8 cellular contexts compared by ENCODE assay signal in genomic region chr12:10716704-10717315, GRCh38. TPM values are rescaled to one million over a fixed set of nuclear protein-coding genes. Genes with fewer than 3 reads are reported as not detected.
DNase-seq lines count a peak whose midpoint lies in the region; ATAC-seq, FAIRE-seq and TF ChIP-seq lines count a peak whose summit lies in the region.
"Had no signal": no experiment of that assay in that cellular context is flagged by ENCODE, and none has a peak within 500 bp of the region (broad histone marks: within the 10 kb centered on the region; RNA-seq: fewer than 3 reads in every experiment).

No MANE protein-coding gene starts in this region.

- H3K9me1 ChIP-seq in K562 (ENCODE audit: control insufficient read depth, insufficient read depth, low read length), result no peaks in the 10 kb centered on the region

- no peak for FAIRE-seq in K562 (lab: Jason Lieb, UNC)

- TF ChIP-seq CTCF in K562 (IDR thresholded peaks at IDR 0.05 in 2 of 3, conservative IDR thresholded peaks at IDR 0.05 in 1 of 3; ENCODE audit: insufficient read depth in 2 of 3, low read depth in 1 of 3, low read length in 3 of 3), result no peak
- no peak for TF ChIP-seq CTCF in testis (IDR thresholded peaks at IDR 0.05)

- no peak for TF ChIP-seq EP300 in K562 (IDR thresholded peaks at IDR 0.05; ENCODE audit: low read length)

- no peak overlapping the region for H3K9ac ChIP-seq in HUES48 (ENCODE audit: low read depth, low read length)
- no peak overlapping the region for H3K9ac ChIP-seq in K562 (ENCODE audit: insufficient read depth in 1 of 2, low read depth in 2 of 2, low read length in 2 of 2)

- no TSS peak for BruUV-seq in K562 (replicated peaks; lab: Mats Ljungman, UMichigan)

- no peak overlapping the region for H3K4me2 ChIP-seq in K562 (ENCODE audit: insufficient read depth, low read length)

- ATAC-seq in K562 (no peak), GM21529 (IDR thresholded peaks at IDR 0.05; ENCODE audit: unreplicated experiment) (no peak)

- H3K4me3 ChIP-seq in HUES48 (ENCODE audit: low read depth, low read length) (no peak overlapping the region; the same call in 1 of the 2 replicates), K562 (no peak overlapping the region), testis (no peak overlapping the region)

- H3K79me2 ChIP-seq in K562 (ENCODE audit: control insufficient read depth, insufficient read depth, low read length), result peaks cover 59% of the 10 kb centered on the region

- H2AFZ ChIP-seq in K562 (ENCODE audit: low read depth, low read length), result no peak overlapping the region

- H3K27ac ChIP-seq in HUES48 (ENCODE audit: low read depth, low read length), result peak overlapping the region; percentile 59
- H3K27ac ChIP-seq in K562 (ENCODE audit: extremely low read depth, low read depth, low read length), result no peak overlapping the region
- H3K27ac ChIP-seq in testis, result peak overlapping the region; percentile 69 to 70
- H3K27ac ChIP-seq: neutrophil had no signal

- CTCF ChIA-PET in K562 (lab: Yijun Ruan, JAX; ENCODE audit: low intra/inter-chr PET ratio), result no interaction called here

- intact Hi-C loops in K562 (cut with micrococcal nuclease) (no loop called here), testis (cut with DNase I; ENCODE audit: low total_unique reads) (no loop called here)

- no peaks in the 10 kb centered on the region for H3K9me3 ChIP-seq in HUES48 (ENCODE audit: control insufficient read depth, insufficient read depth, low read length)
- no peaks in the 10 kb centered on the region for H3K9me3 ChIP-seq in K562 (replicated peaks; ENCODE audit: control insufficient read depth, insufficient read depth, low read depth, low read length)
- no peaks in the 10 kb centered on the region for H3K9me3 ChIP-seq in testis
- H3K9me3 ChIP-seq: neutrophil had no signal

- peaks cover 51% of the 10 kb centered on the region for H3K4me1 ChIP-seq in HUES48 (ENCODE audit: control insufficient read depth, insufficient read depth, low read length)
- H3K4me1 ChIP-seq in K562 (replicated peaks in 1 of 2; ENCODE audit: control insufficient read depth in 2 of 2, insufficient read depth in 2 of 2, low read length in 2 of 2), result peaks cover 0 to 3% of the 10 kb centered on the region in 2 experiments; a peak in 1 of 5 replicates
- peaks cover 43% of the 10 kb centered on the region for H3K4me1 ChIP-seq in testis

- peaks cover 64% of the 10 kb centered on the region for H3K36me3 ChIP-seq in HUES48 (ENCODE audit: control insufficient read depth, insufficient read depth, low read length)
- H3K36me3 ChIP-seq in K562 (ENCODE audit: control insufficient read depth, insufficient read depth, low read length), result peaks cover 81% of the 10 kb centered on the region
- H3K36me3 ChIP-seq in testis (ENCODE audit: low read depth, missing control alignments), result no peaks in the 10 kb centered on the region
- H3K36me3 ChIP-seq: neutrophil had no signal

- H3K27me3 ChIP-seq in HUES48 (ENCODE audit: control insufficient read depth, insufficient read depth, low read length), result no peaks in the 10 kb centered on the region
- no peaks in the 10 kb centered on the region for H3K27me3 ChIP-seq in K562 (ENCODE audit: control insufficient read depth in 2 of 2, insufficient read depth in 2 of 2, low read length in 2 of 2)
- H3K27me3 ChIP-seq in testis, result no peaks in the 10 kb centered on the region

- WGBS in K562 (ENCODE audit: insufficient coverage, low coverage, missing lambda C conversion rate), result 74% methylated on average over 6 of the region's 6 CpGs
- WGBS in testis, 2 donors, result 42 to 43% methylated on average over 6 of the region's 6 CpGs

- in situ Hi-C loops in K562 (cut with MboI), result no loop called here

- TF ChIP-seq POLR2A in K562 (conservative IDR thresholded peaks at IDR 0.05) (no peak), testis (IDR thresholded peaks at IDR 0.05) (no peak)

- POLR2A ChIA-PET in K562 (lab: Yijun Ruan, JAX), result no interaction called here

- H4K20me1 ChIP-seq in K562 (replicated peaks; ENCODE audit: control insufficient read depth, insufficient read depth, low read length), result 0 out of 2 replicates have a peak, but pooled peaks cover 2% of the 10 kb centered on the region

- no peak for DNase-seq in K562 (ENCODE audit: extremely low read depth in 1 of 4, low spot score in 3 of 4)
- DNase-seq in kidney glomerular epithelial cell (lab: John Stamatoyannopoulos, UW), result peak; percentile 83
- DNase-seq in testis, result peak; percentile 80
- no peak for DNase-seq in stimulated activated CD4-positive, alpha-beta T cell treated with anti-CD3 and anti-CD28 coated beads, Interleukin-4, amount 100 ng/mL, for 24 hours
- DNase-seq in NCI-H187 treated with DMSO at 0.1 percent for 48 hours (lab: John Stamatoyannopoulos, UW), result no peak

- no peak for TF ChIP-seq RAD21 in K562 (CRISPR knock-in tag; conservative IDR thresholded peaks at IDR 0.05 in 1 of 2, IDR thresholded peaks at IDR 0.05 in 1 of 2)

TF ChIP-seq in K562, 482 proteins besides CTCF, POLR2A, EP300 and RAD21:
- TF ChIP-seq FOSL1 (tag; conservative IDR thresholded peaks at IDR 0.05), result peak; percentile 84
- TF ChIP-seq SMAD4 (CRISPR knock-in tag; conservative IDR thresholded peaks at IDR 0.05), result no peak

RNA-seq across cellular contexts. Expression of gene YBX3, which starts 6.3 kb away (rescaled TPM):
- 51.3 and 79.8 TPM in 2 replicates for total RNA-seq in K562 (2011; cell fraction: chromatin; rRNA removed; ENCODE audit: low replicate concordance)
- total RNA-seq in K562 (2011; cell fraction: nucleolus; rRNA removed), result 31.9 and 37.2 TPM in 2 replicates
- 53.0 and 69.2 TPM in 2 replicates for total RNA-seq in K562 (2011; cell fraction: nucleoplasm; rRNA removed)
- total RNA-seq in K562 (2014; rRNA removed) (81.5 and 129 TPM in 2 replicates), K562 (2014; rRNA removed; fragmentation: Illumina TruSeq; extraction: Trizol) (86.4 and 100 TPM in 2 replicates), K562 (2015; rRNA removed; fragmentation: Illumina TruSeq; extraction: Trizol) (72.3 and 75.3 TPM in 2 replicates), K562 (2021) (196 and 210 TPM in 2 replicates), testis (100 to 1,000 TPM; 493 to 511 TPM)
- polyA plus RNA-seq in K562 (2011; rRNA removed) (36.7 and 64.4 TPM in 2 replicates), K562 (2014; fragmentation: Illumina TruSeq; extraction: Trizol) (193 and 239 TPM in 2 replicates), K562 (2014; fragmentation: Nextera tagmentation; extraction: Ambion mirVana) (10 to 100 TPM; 47.0 to 51.2 TPM), K562 (2014; rRNA removed) (89.2 and 107 TPM in 2 replicates), testis (ENCODE audit: insufficient read depth, low read depth, low replicate concordance) (1,385 TPM)
- polyA plus RNA-seq in K562 (2011; cell fraction: cytosol; rRNA removed), result 55.8 and 69.1 TPM in 2 replicates
- 124 and 194 TPM in 2 replicates for polyA plus RNA-seq in K562 (2011; cell fraction: nucleus; rRNA removed)
- polyA plus RNA-seq in K562 (2012), result 94.8 and 138 TPM in 2 replicates
- polyA minus RNA-seq in K562 (2011; rRNA and poly(A)+ RNA removed), result 34.6 and 42.5 TPM in 2 replicates
- 42.3 and 61.3 TPM in 2 replicates for polyA minus RNA-seq in K562 (2011; cell fraction: cytosol; rRNA and poly(A)+ RNA removed)
- polyA minus RNA-seq in K562 (2011; cell fraction: nucleus; rRNA and poly(A)+ RNA removed), result 64.6 and 92.0 TPM in 2 replicates

RNA-seq across cellular contexts. Expression of gene STYK1, which starts 43.0 kb away (rescaled TPM):
- 0.14 and 1.1 TPM in 2 replicates for total RNA-seq in K562 (2011; cell fraction: chromatin; rRNA removed; ENCODE audit: low replicate concordance)
- total RNA-seq in K562 (2011; cell fraction: nucleolus; rRNA removed), result 0.17 and 0.66 TPM in 2 replicates
- total RNA-seq in K562 (2011; cell fraction: nucleoplasm; rRNA removed), result 0.23 and 0.81 TPM in 2 replicates
- 0.16 and 0.64 TPM in 2 replicates for total RNA-seq in K562 (2014; rRNA removed)
- total RNA-seq in K562 (2014; rRNA removed; fragmentation: Illumina TruSeq; extraction: Trizol), result 0.38 and 1.1 TPM in 2 replicates
- 0.34 and 1.8 TPM in 2 replicates for total RNA-seq in K562 (2015; rRNA removed; fragmentation: Illumina TruSeq; extraction: Trizol)
- total RNA-seq in K562 (2021), result 0.31 and 0.95 TPM in 2 replicates
- 0.31 and 0.38 TPM in 2 replicates for polyA plus RNA-seq in K562 (2011; rRNA removed)
- 0.13 TPM in 2 replicates for polyA plus RNA-seq in K562 (2011; cell fraction: cytosol; rRNA removed)
- 0.18 and 1.1 TPM in 2 replicates for polyA plus RNA-seq in K562 (2011; cell fraction: nucleus; rRNA removed)
- 0.24 and 0.40 TPM in 2 replicates for polyA plus RNA-seq in K562 (2012)
- 0.36 and 0.56 TPM in 2 replicates for polyA plus RNA-seq in K562 (2014; fragmentation: Illumina TruSeq; extraction: Trizol)
- under 1 TPM; 0.44 to 0.67 TPM for polyA plus RNA-seq in K562 (2014; fragmentation: Nextera tagmentation; extraction: Ambion mirVana)
- polyA plus RNA-seq in K562 (2014; rRNA removed), result 0.11 and 0.46 TPM in 2 replicates
- 0.18 and 1.4 TPM in 2 replicates for polyA minus RNA-seq in K562 (2011; rRNA and poly(A)+ RNA removed)
- polyA minus RNA-seq in K562 (2011; cell fraction: cytosol; rRNA and poly(A)+ RNA removed), result not detected in 2 replicates
- 0.13 TPM in 1 of 2 replicates, not detected in the other for polyA minus RNA-seq in K562 (2011; cell fraction: nucleus; rRNA and poly(A)+ RNA removed)
- total RNA-seq in testis, result under 1 TPM; 0.24 to 0.50 TPM
- polyA plus RNA-seq in testis (ENCODE audit: insufficient read depth, low read depth, low replicate concordance), result 0.26 TPM

Comparison
In these comparisons a context has a peak if more than half of its experiments do, and no peak if none do; other contexts are left out.
1. DNase-seq: peak in kidney glomerular epithelial cell (single experiment) and testis (single experiment); none in K562 (0 of 4), stimulated activated CD4-positive, alpha-beta T cell treated with anti-CD3 and anti-CD28 coated beads, Interleukin-4, amount 100 ng/mL, for 24 hours (single experiment) and NCI-H187 treated with DMSO at 0.1 percent for 48 hours (single experiment).